Comparison of ENCODE assay signal across 12 cellular contexts in genomic region chr9:104503440-104503839, GRCh38. TPM values are rescaled to one million over a fixed set of nuclear protein-coding genes. Genes with fewer than 3 reads are reported as not detected.
"Had no signal": no experiment of that assay in that cellular context is flagged by ENCODE, and none has a peak within 500 bp of the region (broad histone marks: within the 10 kb centered on the region; RNA-seq: fewer than 3 reads in every experiment).

No MANE protein-coding gene starts in this region.

- H3K9me3 ChIP-seq: HAP-1 had no signal

- ATAC-seq: GM23338, HCT116 had no signal

- H3K36me3 ChIP-seq: HAP-1 had no signal

- H3K4me3 ChIP-seq: GM23248, GM23338, HAP-1 had no signal

- H3K27ac ChIP-seq: GM23248 had no signal

- H3K4me1 ChIP-seq: HAP-1 had no signal

- H3K4me2 ChIP-seq: GM23338 had no signal

- FAIRE-seq: H1, H54 had no signal

- DNase-seq: GM23248, GOT3, H7, H9, HCEC 1CT, HFFc6 had no signal

- H3K9ac ChIP-seq: GM23248 had no signal

- H2AFZ ChIP-seq: GM23248, GM23338 had no signal

RNA-seq across cellular contexts. Expression of gene OR13F1, which starts 0.6 kb away (rescaled TPM):
- total RNA-seq: GM23248, GM23338, H1, H4, H7, H9, HFFc6 had no signal
- polyA plus RNA-seq: GM23248, GM23338, H1 had no signal

RNA-seq across cellular contexts. Expression of gene OR13C4, which starts 23.6 kb away (rescaled TPM):
- total RNA-seq: GM23248, GM23338, H1, H4, H7, H9, HFFc6 had no signal
- polyA plus RNA-seq: GM23248, GM23338, H1 had no signal

RNA-seq across cellular contexts. Expression of gene OR13C3, which starts 33.2 kb away (rescaled TPM):
- total RNA-seq: GM23248, GM23338, H1, H4, H7, H9, HFFc6 had no signal
- polyA plus RNA-seq: GM23248, GM23338, H1 had no signal
